Comparison of ENCODE assay signal across 8 cellular contexts in the genomic region with DNA sequence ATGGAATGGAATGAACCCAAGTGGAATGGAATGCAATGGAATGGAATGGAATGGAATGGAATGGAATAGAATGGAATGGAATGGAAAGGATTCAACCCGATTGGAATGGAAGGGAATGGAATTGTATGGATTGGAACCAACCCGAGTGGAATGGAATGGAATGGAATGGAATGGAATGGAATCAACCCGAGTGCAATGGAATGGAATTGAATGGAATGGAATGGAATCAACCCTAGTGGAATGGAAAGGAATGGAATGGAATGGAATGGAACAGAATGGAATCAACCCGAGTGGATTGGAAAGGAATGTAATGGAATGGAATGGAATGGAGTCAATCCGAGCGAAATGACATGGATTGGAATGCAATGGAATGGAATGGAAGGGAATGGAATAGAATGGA.
A peak's percentile ranks its signal among the peaks of the same experiment; 100 is the strongest.
DNase-seq lines count a peak whose midpoint lies in the region; ATAC-seq and TF ChIP-seq lines count a peak whose summit lies in the region.
"Not testable (repeated sequence)": the region's sequence is repeated elsewhere in the genome, so short reads cannot be mapped to it uniquely, and the experiment has no call there.

No MANE protein-coding gene starts in this region.

- not testable (repeated sequence) for H3K4me3 ChIP-seq in Panc1 (ENCODE audit: low read depth in 2 of 2, low read length in 2 of 2); gastroesophageal sphincter
- peak overlapping the region in 4 of 5 donors; percentile 0 to 41 (median 0) for H3K4me3 ChIP-seq in subcutaneous abdominal adipose tissue (ENCODE audit: low read depth in 1 of 5, low read length in 5 of 5)

- CTCF ChIA-PET in Panc1 (lab: Charles Lee); MCF 10A (lab: Yijun Ruan, JAX): not testable (repeated sequence)

- intact Hi-C loops in Panc1 (cut with micrococcal nuclease; ENCODE audit: unreplicated experiment); MCF 10A (cut with micrococcal nuclease): not testable (repeated sequence)

- not testable (repeated sequence) for H3K4me1 ChIP-seq in Panc1 (ENCODE audit: control insufficient read depth, insufficient read depth, low read length); gastroesophageal sphincter; subcutaneous abdominal adipose tissue (ENCODE audit: control insufficient read depth in 5 of 5, insufficient read depth in 5 of 5, low read length in 5 of 5)

- TF ChIP-seq CTCF in Panc1 (IDR thresholded peaks at IDR 0.05); MCF 10A (IDR thresholded peaks at IDR 0.05; ENCODE audit: unreplicated experiment); gastroesophageal sphincter (IDR thresholded peaks at IDR 0.05): not testable (repeated sequence)

- TF ChIP-seq EP300 in gastroesophageal sphincter (IDR thresholded peaks at IDR 0.05): not testable (repeated sequence)

- WGBS in gastroesophageal sphincter (ENCODE audit: low coverage in 1 of 2), 2 donors: 56 to 60% methylated on average over 6 of the region's 6 CpGs

- DNase-seq in Panc1 (ENCODE audit: low read depth, low spot score): not testable (repeated sequence)
- peak; percentile 35 for DNase-seq in MCF 10A (ENCODE audit: unreplicated experiment)
- DNase-seq in medulla oblongata (ENCODE audit: extremely low spot score): peak; percentile 84

- in situ Hi-C loops in Panc1 (cut with HindIII; ENCODE audit: low pct_unique_long_range_greater_than_20kb, low sequenced_read_pairs): not testable (repeated sequence)

- BruUV-seq in Panc1 (replicated peaks; lab: Mats Ljungman, UMichigan); MCF 10A (replicated peaks; lab: Mats Ljungman, UMichigan): not testable (repeated sequence)

- not testable (repeated sequence) for H3K27ac Mint-ChIP-seq in MCF 10A (ENCODE audit: low read depth, unreplicated experiment)

- H3K27ac ChIP-seq in Panc1 (ENCODE audit: low read length); gastroesophageal sphincter; subcutaneous abdominal adipose tissue (ENCODE audit: low read depth, low read length): not testable (repeated sequence)

- not testable (repeated sequence) for H3K9ac ChIP-seq in subcutaneous abdominal adipose tissue (ENCODE audit: low read length in 5 of 5)

- H3K36me3 Mint-ChIP-seq in MCF 10A (ENCODE audit: insufficient read depth, unreplicated experiment): not testable (repeated sequence)

- ATAC-seq in GM18502 (IDR thresholded peaks at IDR 0.05; ENCODE audit: poor library complexity, unreplicated experiment) (peak; percentile 53), GM21423 (IDR thresholded peaks at IDR 0.05; ENCODE audit: unreplicated experiment) (peak; percentile 35), HG03039 (IDR thresholded peaks at IDR 0.05; ENCODE audit: unreplicated experiment) (peak; percentile 34), Panc1 (peak; percentile 77), gastroesophageal sphincter (peak; percentile 79)

- not testable (repeated sequence) for H3K27me3 ChIP-seq in Panc1 (ENCODE audit: control insufficient read depth, insufficient read depth, low read length); gastroesophageal sphincter; subcutaneous abdominal adipose tissue (ENCODE audit: control insufficient read depth in 5 of 5, insufficient read depth in 4 of 5, low read length in 5 of 5)

- not testable (repeated sequence) for H3K9me3 ChIP-seq in Panc1 (ENCODE audit: control insufficient read depth, insufficient read depth, low read depth, low read length); gastroesophageal sphincter
- peaks cover 0 to 36% (median 15%) of the 10 kb centered on the region in 5 donors for H3K9me3 ChIP-seq in subcutaneous abdominal adipose tissue (ENCODE audit: control insufficient read depth in 5 of 5, low read length in 5 of 5)

- H3K4me3 Mint-ChIP-seq in MCF 10A (ENCODE audit: unreplicated experiment): not testable (repeated sequence)

- H3K36me3 ChIP-seq in Panc1 (ENCODE audit: control insufficient read depth, insufficient read depth, low read length); gastroesophageal sphincter; subcutaneous abdominal adipose tissue (ENCODE audit: control insufficient read depth in 5 of 5, insufficient read depth in 5 of 5, low read length in 5 of 5): not testable (repeated sequence)

- H3K27me3 Mint-ChIP-seq in MCF 10A (ENCODE audit: insufficient read depth, unreplicated experiment): not testable (repeated sequence)

- peaks cover 21% of the 10 kb centered on the region for H3K9me3 Mint-ChIP-seq in MCF 10A (ENCODE audit: unreplicated experiment)

- POLR2A ChIA-PET in Panc1 (lab: Charles Lee); MCF 10A (lab: Yijun Ruan, JAX): not testable (repeated sequence)

- not testable (repeated sequence) for H3K4me1 Mint-ChIP-seq in MCF 10A (ENCODE audit: insufficient read depth, unreplicated experiment)

- TF ChIP-seq POLR2A in gastroesophageal sphincter (IDR thresholded peaks at IDR 0.05): not testable (repeated sequence)
